Comparison of ENCODE assay signal across 10 cellular contexts in the genomic region with DNA sequence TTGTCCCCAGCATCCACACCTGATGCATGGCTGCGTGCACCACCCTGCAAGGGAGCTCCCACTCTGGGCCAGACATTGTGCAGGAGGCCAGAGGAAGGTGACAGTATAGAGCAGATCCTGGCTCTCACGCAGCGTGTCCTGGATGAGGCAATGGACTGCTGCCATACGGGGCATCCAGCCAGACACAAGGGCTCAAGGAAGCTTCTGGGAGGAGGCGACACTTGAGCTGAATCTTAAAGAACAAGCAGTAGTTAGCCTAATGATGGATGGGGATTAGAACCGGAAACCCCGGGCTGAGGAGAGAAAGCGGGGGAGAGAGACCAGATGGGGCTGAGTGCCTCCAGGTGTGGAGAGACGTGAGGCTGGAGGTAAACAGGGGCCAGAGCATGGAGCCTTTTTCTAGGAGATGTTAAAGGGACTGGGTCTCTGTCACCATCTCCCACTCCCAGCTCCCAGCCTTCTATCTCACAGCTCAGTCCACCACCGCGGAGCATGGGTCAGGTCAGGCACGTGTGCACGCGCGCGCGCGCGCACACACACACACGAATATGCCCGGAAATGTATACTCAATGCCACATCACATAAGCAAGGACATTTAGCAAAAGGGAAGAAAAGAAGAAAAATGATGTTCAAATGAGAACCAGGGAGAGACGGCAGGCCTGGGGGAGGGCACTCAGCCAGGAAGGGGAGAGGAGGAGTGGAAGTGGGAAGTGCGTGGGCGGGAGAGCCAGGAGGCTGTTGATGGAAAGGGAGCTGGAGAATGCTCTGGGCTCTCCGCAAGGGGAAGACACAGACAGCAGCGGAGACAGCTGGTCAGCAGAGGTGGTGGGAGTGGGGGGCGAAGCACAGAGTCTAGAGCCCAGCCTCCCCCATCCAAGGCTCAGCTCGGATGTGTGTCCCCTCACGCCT. TPM values are rescaled to one million over a fixed set of nuclear protein-coding genes. Genes with fewer than 3 reads are reported as not detected.
A peak's percentile ranks its signal among the peaks of the same experiment; 100 is the strongest.
DNase-seq lines count a peak whose midpoint lies in the region; ATAC-seq and TF ChIP-seq lines count a peak whose summit lies in the region.
"Had no signal": no experiment of that assay in that cellular context is flagged by ENCODE, and none has a peak within 500 bp of the region (broad histone marks: within the 10 kb centered on the region; RNA-seq: fewer than 3 reads in every experiment).

No MANE protein-coding gene starts in this region.

- H3K9ac ChIP-seq in mesendoderm (ENCODE audit: low read length), result no peak overlapping the region
- H3K9ac ChIP-seq: BLaER1 had no signal

- H2BK5ac ChIP-seq in mesendoderm (ENCODE audit: low read length), result peak overlapping the region; percentile 50

- DNase-seq in activated CD8-positive, alpha-beta memory T cell treated with anti-CD3 and anti-CD28 coated beads, Interleukin-2, amount 50 U/mL, for 48 hours, result peak; percentile 36
- no peak for DNase-seq in activated CD8-positive, alpha-beta memory T cell treated with anti-CD3 and anti-CD28 coated beads, Interleukin-2, amount 50 U/mL, for 4 hours
- DNase-seq in dorsolateral prefrontal cortex, result peak in 7 of 10 donors; percentile 28 to 62 (median 55)
- DNase-seq in mesendoderm, result peak; percentile 69
- no peak for DNase-seq in upper lobe of right lung
- DNase-seq in NCI-H2196 (lab: John Stamatoyannopoulos, UW; ENCODE audit: unreplicated experiment), result no peak
- DNase-seq in NCI-H345 (lab: John Stamatoyannopoulos, UW), result no peak
- DNase-seq: NCI-H1417 had no signal

- no peak overlapping the region for H3K4ac ChIP-seq in mesendoderm (ENCODE audit: low read depth, low read length)

- peak overlapping the region; percentile 96 for H3K18ac ChIP-seq in mesendoderm (ENCODE audit: low read length)

- no peak overlapping the region for H4K8ac ChIP-seq in mesendoderm (ENCODE audit: low read depth, low read length)

- H3K56ac ChIP-seq in mesendoderm (ENCODE audit: low read length), result peak overlapping the region; percentile 84

- TF ChIP-seq CTCF in dorsolateral prefrontal cortex (IDR thresholded peaks at IDR 0.05 in 54 of 56, conservative IDR thresholded peaks at IDR 0.05 in 2 of 56; ENCODE audit: low read depth in 1 of 56, partially characterized antibody in 56 of 56), result no peak
- no peak for TF ChIP-seq CTCF in upper lobe of right lung (IDR thresholded peaks at IDR 0.05)

- H3K36me3 ChIP-seq in mesendoderm (ENCODE audit: control insufficient read depth, insufficient read depth, low read length), result no peaks in the 10 kb centered on the region
- no peaks in the 10 kb centered on the region for H3K36me3 ChIP-seq in upper lobe of right lung
- H3K36me3 ChIP-seq: BLaER1 had no signal

- H3K23ac ChIP-seq in mesendoderm (ENCODE audit: low read length), result peak overlapping the region; percentile 81

- H3K27me3 ChIP-seq in dorsolateral prefrontal cortex (peaks cover 0 to 14% (median 0%) of the 10 kb centered on the region in 45 donors), mesendoderm (ENCODE audit: insufficient read depth, low read length, poor library complexity) (no peaks in the 10 kb centered on the region), upper lobe of right lung (no peaks in the 10 kb centered on the region)
- H3K27me3 ChIP-seq: BLaER1 had no signal

- H2AK5ac ChIP-seq in mesendoderm (ENCODE audit: low read length), result peak overlapping the region; percentile 45

- H3K79me1 ChIP-seq in mesendoderm (ENCODE audit: low read length), result no peaks in the 10 kb centered on the region

- ATAC-seq in upper lobe of right lung (peak; percentile 48), GM18858 (IDR thresholded peaks at IDR 0.05; ENCODE audit: unreplicated experiment) (no peak)

- H3K4me1 ChIP-seq in mesendoderm (ENCODE audit: control insufficient read depth, low read depth, low read length), result peaks cover 13% of the 10 kb centered on the region
- peaks cover 7% of the 10 kb centered on the region for H3K4me1 ChIP-seq in upper lobe of right lung

- WGBS in mesendoderm (ENCODE audit: extremely low coverage, insufficient coverage, low lambda C conversion rate), result no CpG with 5 or more reads among the region's 29 CpGs

- H3K9me3 ChIP-seq in upper lobe of right lung, result no peaks in the 10 kb centered on the region

- H2BK120ac ChIP-seq in mesendoderm (ENCODE audit: low read depth, low read length), result no peak overlapping the region

- no peak overlapping the region for H4K5ac ChIP-seq in mesendoderm (ENCODE audit: low read length)

- H2BK15ac ChIP-seq in mesendoderm (replicated peaks; ENCODE audit: low read depth), result no peak overlapping the region

- H3K27ac ChIP-seq in dorsolateral prefrontal cortex (peak overlapping the region in 25 of 59 donors; percentile 0 to 77 (median 45)), mesendoderm (ENCODE audit: low read depth, low read length) (no peak overlapping the region), upper lobe of right lung (peak overlapping the region; percentile 32)
- H3K27ac ChIP-seq: BLaER1 had no signal

- H3K4me2 ChIP-seq in mesendoderm (ENCODE audit: low read length), result no peak overlapping the region
- H3K4me2 ChIP-seq: BLaER1 had no signal

- H3K4me3 ChIP-seq in dorsolateral prefrontal cortex (peak overlapping the region in 7 of 59 donors; percentile 12 to 24 (median 18)), mesendoderm (ENCODE audit: low read length) (no peak overlapping the region), upper lobe of right lung (no peak overlapping the region)
- H3K4me3 ChIP-seq: BLaER1 had no signal

- intact Hi-C loops in dorsolateral prefrontal cortex (cut with DNase I) (no loop called here), upper lobe of right lung (cut with DNase I) (no loop called here)

- H3K79me2 ChIP-seq in mesendoderm (ENCODE audit: control insufficient read depth, insufficient read depth, low read length), result no peaks in the 10 kb centered on the region

RNA-seq across cellular contexts. Expression of gene CCDC42, which starts 46.2 kb away (rescaled TPM):
- under 1 TPM in 3 of 120 experiments, not detected in 117; 0.32 to 0.50 (median 0.47) TPM for total RNA-seq in dorsolateral prefrontal cortex
- polyA plus RNA-seq in mesendoderm (2013, experiment 1 of 2), result not detected
- 0.04 TPM for polyA plus RNA-seq in mesendoderm (2013, experiment 2 of 2)
- not detected for total RNA-seq in upper lobe of right lung

RNA-seq across cellular contexts. Expression of gene SPDYE4, which starts 60.0 kb away (rescaled TPM):
- not detected for total RNA-seq in dorsolateral prefrontal cortex
- polyA plus RNA-seq in mesendoderm (2013, experiment 1 of 2), result not detected
- polyA plus RNA-seq in mesendoderm (2013, experiment 2 of 2), result not detected
- total RNA-seq in upper lobe of right lung, result not detected

Comparison
In these comparisons a context has a peak if more than half of its experiments do, and no peak if none do; other contexts are left out.
1. DNase-seq: peak in activated CD8-positive, alpha-beta memory T cell treated with anti-CD3 and anti-CD28 coated beads, Interleukin-2, amount 50 U/mL, for 48 hours (single experiment), dorsolateral prefrontal cortex (7 of 10) and mesendoderm (single experiment); none in activated CD8-positive, alpha-beta memory T cell treated with anti-CD3 and anti-CD28 coated beads, Interleukin-2, amount 50 U/mL, for 4 hours (single experiment), upper lobe of right lung (single experiment), NCI-H2196 (single experiment) and NCI-H345 (single experiment).